Comparison of ENCODE assay signal across 26 cellular contexts in the genomic region with DNA sequence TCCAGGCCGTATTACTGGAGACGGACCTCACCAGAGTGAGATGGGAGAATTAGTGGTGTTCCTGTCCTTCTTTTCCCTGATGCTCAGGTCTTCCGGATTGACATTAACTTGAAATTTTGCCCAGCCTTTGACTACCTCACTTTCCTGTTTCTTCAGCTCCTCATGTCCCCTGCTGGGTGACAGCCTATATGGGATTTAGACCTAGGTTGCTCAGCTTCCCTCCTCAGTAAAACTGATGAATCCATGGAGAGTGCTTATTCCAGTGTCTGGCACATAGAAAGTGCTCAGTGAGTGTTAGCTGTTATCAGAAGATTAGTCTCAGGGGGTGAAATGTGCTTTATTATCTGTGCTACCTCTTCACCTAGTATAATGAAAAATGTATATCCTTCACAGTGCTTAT.
"Had no signal": no experiment of that assay in that cellular context is flagged by ENCODE, and none has a peak within 500 bp of the region (broad histone marks: within the 10 kb centered on the region; RNA-seq: fewer than 3 reads in every experiment).

No MANE protein-coding gene starts in this region.

- H3K36me3 ChIP-seq: neural progenitor cell, suprapubic skin, tibial artery had no signal

- H3K4me3 Mint-ChIP-seq: activated CD8-positive, alpha-beta memory T cell treated with anti-CD3 and anti-CD28 coated beads, Interleukin-2, amount 10 ng/mL, durations not matched to agents 7 days and 5 days; activated CD8-positive, alpha-beta T cell treated with anti-CD3 and anti-CD28 coated beads, Interleukin-2, amount 10 ng/mL, durations not matched to agents 7 days and 5 days; activated T-cell treated with anti-CD3 and anti-CD28 coated beads, Interleukin-2, amount 50 U/mL, for 72 hours; naive thymus-derived CD8-positive, alpha-beta T cell; neural progenitor cell; WTC11 had no signal

- H3K27me3 ChIP-seq: brain microvascular endothelial cell, neural progenitor cell, suprapubic skin, tibial artery had no signal

- H3K27me3 Mint-ChIP-seq: naive thymus-derived CD8-positive, alpha-beta T cell had no signal

- H3K9me3 ChIP-seq: suprapubic skin, tibial artery had no signal

- H2AFZ ChIP-seq: neural progenitor cell had no signal

- H3K9me3 Mint-ChIP-seq: activated T-cell treated with anti-CD3 and anti-CD28 coated beads, Interleukin-2, amount 50 U/mL, for 72 hours; naive thymus-derived CD8-positive, alpha-beta T cell; neural progenitor cell; WTC11 had no signal

- H3K27ac Mint-ChIP-seq: activated CD8-positive, alpha-beta memory T cell treated with anti-CD3 and anti-CD28 coated beads, Interleukin-2, amount 10 ng/mL, durations not matched to agents 7 days and 5 days; activated CD8-positive, alpha-beta T cell treated with anti-CD3 and anti-CD28 coated beads, Interleukin-2, amount 10 ng/mL, durations not matched to agents 7 days and 5 days; activated T-cell treated with anti-CD3 and anti-CD28 coated beads, Interleukin-2, amount 50 U/mL, for 72 hours; naive thymus-derived CD8-positive, alpha-beta T cell; neural progenitor cell; WTC11 had no signal

- DNase-seq: activated CD4-positive, alpha-beta T cell treated with anti-CD3 and anti-CD28 coated beads for 1 hour; activated CD8-positive, alpha-beta memory T cell treated with anti-CD3 and anti-CD28 coated beads, Interleukin-2, amount 10 ng/mL, durations not matched to agents 7 days and 5 days; activated CD8-positive, alpha-beta T cell treated with anti-CD3 and anti-CD28 coated beads, Interleukin-2, amount 10 ng/mL, durations not matched to agents 7 days and 5 days; activated naive CD4-positive, alpha-beta T cell treated with anti-CD3 and anti-CD28 coated beads, Interleukin-2, amount 50 U/mL, for 16 hours; activated T-cell treated with anti-CD3 and anti-CD28 coated beads, Interleukin-2, amount 50 U/mL, for 72 hours; amniotic stem cell; brain microvascular endothelial cell; dermis blood vessel endothelial cell; effector CD4-positive, alpha-beta T cell; foreskin fibroblast; head of caudate nucleus; hippocampal formation; kidney; left colon; mammary epithelial cell; naive thymus-derived CD8-positive, alpha-beta T cell; occipital lobe; right cardiac atrium; stimulated activated CD4-positive, alpha-beta T cell treated with anti-CD3 and anti-CD28 coated beads, Interleukin-15, amount 100 ng/mL, for 24 hours; stimulated activated CD4-positive, alpha-beta T cell treated with anti-CD3 and anti-CD28 coated beads, Interleukin-2, amount 100 ng/mL, for 24 hours; stimulated activated naive CD4-positive, alpha-beta T cell; T-helper 2 cell; tibial artery had no signal

- H3K9ac ChIP-seq: neural progenitor cell had no signal

- H3K36me3 Mint-ChIP-seq: activated CD8-positive, alpha-beta memory T cell treated with anti-CD3 and anti-CD28 coated beads, Interleukin-2, amount 10 ng/mL, durations not matched to agents 7 days and 5 days; naive thymus-derived CD8-positive, alpha-beta T cell; neural progenitor cell had no signal

- H3K4me3 ChIP-seq: neural progenitor cell, suprapubic skin, tibial artery had no signal

- H3K4me2 ChIP-seq: neural progenitor cell had no signal

- ATAC-seq: activated CD8-positive, alpha-beta memory T cell treated with anti-CD3 and anti-CD28 coated beads, Interleukin-2, amount 10 ng/mL, durations not matched to agents 7 days and 5 days; activated CD8-positive, alpha-beta T cell treated with anti-CD3 and anti-CD28 coated beads, Interleukin-2, amount 10 ng/mL, durations not matched to agents 7 days and 5 days; activated T-cell treated with anti-CD3 and anti-CD28 coated beads, Interleukin-2, amount 50 U/mL, for 72 hours; left colon; naive thymus-derived CD8-positive, alpha-beta T cell; right cardiac atrium; WTC11 had no signal

- H3K27ac ChIP-seq: brain microvascular endothelial cell, neural progenitor cell, suprapubic skin had no signal
